Comparison of ENCODE assay signal across 9 cellular contexts in genomic region chr9:72292184-72292787, GRCh38.
A peak's percentile ranks its signal among the peaks of the same experiment; 100 is the strongest.
DNase-seq lines count a peak whose midpoint lies in the region; ATAC-seq and TF ChIP-seq lines count a peak whose summit lies in the region.
"Had no signal": no experiment of that assay in that cellular context is flagged by ENCODE, and none has a peak within 500 bp of the region (broad histone marks: within the 10 kb centered on the region; RNA-seq: fewer than 3 reads in every experiment).

No MANE protein-coding gene starts in this region.

- H3K36me3 ChIP-seq in upper lobe of left lung, result no peaks in the 10 kb centered on the region
- H3K36me3 ChIP-seq: BLaER1 had no signal

- no peaks in the 10 kb centered on the region for H3K36me3 Mint-ChIP-seq in immature natural killer cell

- peak; percentile 54 for TF ChIP-seq CTCF in LNCaP clone FGC (IDR thresholded peaks at IDR 0.05; ENCODE audit: control insufficient read depth, extremely low read depth, insufficient read depth)
- peak; percentile 13 for TF ChIP-seq CTCF in astrocyte of the cerebellum (IDR thresholded peaks at IDR 0.05; ENCODE audit: low read depth, low read length, missing control alignments)
- peak; percentile 44 to 66 (median 60) for TF ChIP-seq CTCF in upper lobe of left lung (IDR thresholded peaks at IDR 0.05)

- in situ Hi-C loops in astrocyte of the cerebellum (cut with HindIII; ENCODE audit: low sequenced_read_pairs), result no loop called here

- DNase-seq in DMS153 treated with DMSO at 0.1 percent for 48 hours (lab: John Stamatoyannopoulos, UW; ENCODE audit: unreplicated experiment), result peak; percentile 2
- no peak for DNase-seq in DMS153 (lab: John Stamatoyannopoulos, UW)
- no peak for DNase-seq in LNCaP clone FGC (ENCODE audit: low read depth)
- DNase-seq in astrocyte of the cerebellum (ENCODE audit: low read depth), result peak; percentile 27
- peak; percentile 28 to 32 (median 30) for DNase-seq in immature natural killer cell
- no peak for DNase-seq in upper lobe of left lung
- DNase-seq in SHP77 treated with DMSO at 0.1 percent for 48 hours (lab: John Stamatoyannopoulos, UW), result no peak
- no peak for DNase-seq in activated CD4-positive, CD25-positive, alpha-beta regulatory T cell (lab: John Stamatoyannopoulos, UW)

- peak overlapping the region; percentile 35 to 78 (median 58) for H3K27ac ChIP-seq in upper lobe of left lung
- H3K27ac ChIP-seq: BLaER1 had no signal

- ATAC-seq in upper lobe of left lung (ENCODE audit: low FRiP score in 2 of 2), result peak in 1 of 2 donors; percentile 72

- H3K9me3 ChIP-seq in upper lobe of left lung, result no peaks in the 10 kb centered on the region

- H3K4me3 ChIP-seq in LNCaP clone FGC (ENCODE audit: low read depth, low read length) (no peak overlapping the region), astrocyte of the cerebellum (ENCODE audit: low read depth, low read length) (no peak overlapping the region), upper lobe of left lung (no peak overlapping the region)
- H3K4me3 ChIP-seq: BLaER1 had no signal

- peaks cover 9 to 11% of the 10 kb centered on the region in 2 donors for H3K4me1 Mint-ChIP-seq in immature natural killer cell

- H3K27me3 ChIP-seq in upper lobe of left lung, result no peaks in the 10 kb centered on the region
- H3K27me3 ChIP-seq: BLaER1 had no signal

- H3K4me3 Mint-ChIP-seq in immature natural killer cell, result no peak overlapping the region

- peaks cover 0 to 2% (median 0%) of the 10 kb centered on the region in 3 donors for H3K27me3 Mint-ChIP-seq in immature natural killer cell (ENCODE audit: low read depth in 3 of 3)

- no peak for TF ChIP-seq EP300 in upper lobe of left lung (IDR thresholded peaks at IDR 0.05)

- H3K27ac Mint-ChIP-seq in immature natural killer cell, result no peak overlapping the region

- H3K4me1 ChIP-seq in upper lobe of left lung, result peaks cover 4 to 10% (median 7%) of the 10 kb centered on the region in 4 donors
- H3K4me1 ChIP-seq: BLaER1 had no signal

- TF ChIP-seq POLR2A in upper lobe of left lung (IDR thresholded peaks at IDR 0.05), result no peak

- H3K9me3 Mint-ChIP-seq in immature natural killer cell, result no peaks in the 10 kb centered on the region

- 13 to 17% methylated on average over 2 of the region's 2 CpGs for WGBS in upper lobe of left lung, 2 donors

Comparison
In these comparisons a context has a peak if more than half of its experiments do, and no peak if none do; other contexts are left out.
1. DNase-seq: peak in DMS153 treated with DMSO at 0.1 percent for 48 hours (single experiment), astrocyte of the cerebellum (single experiment) and immature natural killer cell (3 of 3); none in DMS153 (single experiment), LNCaP clone FGC (single experiment), upper lobe of left lung (0 of 2), SHP77 treated with DMSO at 0.1 percent for 48 hours (single experiment) and activated CD4-positive, CD25-positive, alpha-beta regulatory T cell (0 of 4).
2. Peak in every context shown above with its lines, with median percentiles within 50 percentile points of each other: CTCF ChIP-seq.